In genomic region chr10:118754556-118755423, GRCh38 we compare ENCODE assay signal across 8 cellular contexts. TPM values are rescaled to one million over a fixed set of nuclear protein-coding genes. Genes with fewer than 3 reads are reported as not detected.
DNase-seq lines count a peak whose midpoint lies in the region; ATAC-seq and TF ChIP-seq lines count a peak whose summit lies in the region.

TSS of gene CACUL1 (minus strand) at chr10:118754970. CDS start at chr10:118754762, 208 bp downstream.

- CTCF ChIA-PET in AG04450 (lab: Charles Lee): interaction anchor here (0.5 to 2.7 kb wide), 6 partner anchors 20 to 186 kb away, joined by 3 to 17 read pairs (median 6); no protein-coding TSS in a partner anchor
- CTCF ChIA-PET in WTC11 (lab: Charles Lee): interaction anchor here (0.6 to 1.8 kb wide), 7 partner anchors 34 to 1961 kb away, joined by 3 to 19 read pairs (median 3); no protein-coding TSS in a partner anchor

- peak within 1 kb of the TSS; percentile 95 for H3K4me3 ChIP-seq in AG04450 (ENCODE audit: low read depth, low read length)

- ATAC-seq in GM18909 (IDR thresholded peaks at IDR 0.05; ENCODE audit: poor library complexity, unreplicated experiment) (peak; percentile 97), HG03175 (IDR thresholded peaks at IDR 0.05; ENCODE audit: unreplicated experiment) (peak; percentile 92), WTC11 (peak; percentile 98)

- peak within 1 kb of the TSS; percentile 93 for H3K4me3 Mint-ChIP-seq in WTC11
- peak within 1 kb of the TSS; percentile 92 to 93 (median 93) for H3K4me3 Mint-ChIP-seq in immature natural killer cell

- H3K27me3 ChIP-seq in AG04450 (ENCODE audit: control insufficient read depth, insufficient read depth, low read length): no peaks in the 10 kb centered on the region

- peak; percentile 100 for DNase-seq in AG04450 (ENCODE audit: low read depth, low spot score)
- DNase-seq in NCI-H226: peak; percentile 91
- DNase-seq in WTC11 (ENCODE audit: low spot score): peak; percentile 100
- peak; percentile 84 to 100 (median 100) for DNase-seq in caudate nucleus (lab: John Stamatoyannopoulos, UW)
- DNase-seq in immature natural killer cell: peak; percentile 100
- peak; percentile 100 for DNase-seq in smooth muscle cell of the brain vasculature (ENCODE audit: low read depth, low spot score)

- peak within 1 kb of the TSS; percentile 81 for H3K27ac ChIP-seq in AG04450 (ENCODE audit: low read depth, low read length)
- peak within 1 kb of the TSS; percentile 79 for H3K27ac ChIP-seq in caudate nucleus (ENCODE audit: low read depth, low read length)

- no peaks in the 10 kb centered on the region; the same call in 1 of the 2 replicates for H3K9me3 ChIP-seq in AG04450 (ENCODE audit: control insufficient read depth, insufficient read depth, low read length)

- H3K27me3 Mint-ChIP-seq in WTC11 (ENCODE audit: low read depth) (peaks cover 17% of the 10 kb centered on the region), immature natural killer cell (ENCODE audit: low read depth in 3 of 3) (peaks cover 11 to 25% (median 19%) of the 10 kb centered on the region in 3 donors)

- POLR2A ChIA-PET in AG04450 (lab: Yijun Ruan, JAX) (interaction anchor here (0.5 to 1.3 kb wide), 10 partner anchors 12 to 317 kb away, joined by 3 to 11 read pairs (median 3); partner anchors contain the start of gene NANOS1), WTC11 (lab: Charles Lee) (interaction anchor here (0.5 to 1.4 kb wide), 11 partner anchors 9 to 275 kb away, joined by 3 to 6 read pairs (median 3); partner anchors contain the start of gene NANOS1)

- H3K36me3 Mint-ChIP-seq in WTC11 (no peaks in the 10 kb centered on the region; the same call in 1 of the 2 replicates), immature natural killer cell (no peaks in the 10 kb centered on the region)

- H3K9me3 Mint-ChIP-seq in WTC11 (peaks cover 8% of the 10 kb centered on the region), immature natural killer cell (peaks cover 0 to 1% (median 0%) of the 10 kb centered on the region in 6 donors)

- no peak for TF ChIP-seq CTCF in AG04450 (IDR thresholded peaks at IDR 0.05; ENCODE audit: low read depth, low read length)
- TF ChIP-seq CTCF in WTC11 (IDR thresholded peaks at IDR 0.05): no peak

- H3K27ac Mint-ChIP-seq in WTC11: peak within 1 kb of the TSS; percentile 97
- peak within 1 kb of the TSS; percentile 88 to 94 (median 91) for H3K27ac Mint-ChIP-seq in immature natural killer cell

- peaks cover 20% of the 10 kb centered on the region for H3K4me1 Mint-ChIP-seq in WTC11
- H3K4me1 Mint-ChIP-seq in immature natural killer cell: peaks cover 37 to 50% of the 10 kb centered on the region in 2 donors

TF ChIP-seq in WTC11, 78 proteins besides CTCF, POLR2A, EP300 and RAD21 (continues in another document):
- TF ChIP-seq FOXJ3 (CRISPR knock-in tag; IDR thresholded peaks at IDR 0.05; ENCODE audit: borderline replicate concordance) (no peak), NFE2L1 (CRISPR knock-in tag; IDR thresholded peaks at IDR 0.05) (0 out of 2 replicates have a peak, but pooled peaks have one; percentile 17), USF1 (CRISPR knock-in tag; IDR thresholded peaks at IDR 0.05) (peak; percentile 100), ZBTB43 (CRISPR knock-in tag; IDR thresholded peaks at IDR 0.05) (no peak), ZNF232 (CRISPR knock-in tag; IDR thresholded peaks at IDR 0.05) (0 out of 2 replicates have a peak, but pooled peaks have one; percentile 19), USF2 (CRISPR knock-in tag; IDR thresholded peaks at IDR 0.05) (peak; percentile 99), NR3C1 (CRISPR knock-in tag; conservative IDR thresholded peaks at IDR 0.05; ENCODE audit: low read depth) (no peak), SMAD4 (CRISPR knock-in tag; IDR thresholded peaks at IDR 0.05) (no peak), TEAD1 (CRISPR knock-in tag; IDR thresholded peaks at IDR 0.05) (0 out of 2 replicates have a peak, but pooled peaks have one; percentile 57), ZBTB21 (CRISPR knock-in tag; IDR thresholded peaks at IDR 0.05; ENCODE audit: borderline replicate concordance) (peak; percentile 80; the same call in 1 of the 2 replicates), ZNF138 (CRISPR knock-in tag; conservative IDR thresholded peaks at IDR 0.05) (0 out of 2 replicates have a peak, but pooled peaks have one; percentile 53), GABPB1 (CRISPR knock-in tag; IDR thresholded peaks at IDR 0.05) (0 out of 2 replicates have a peak, but pooled peaks have one; percentile 51)
- TF ChIP-seq, protein P1, sequence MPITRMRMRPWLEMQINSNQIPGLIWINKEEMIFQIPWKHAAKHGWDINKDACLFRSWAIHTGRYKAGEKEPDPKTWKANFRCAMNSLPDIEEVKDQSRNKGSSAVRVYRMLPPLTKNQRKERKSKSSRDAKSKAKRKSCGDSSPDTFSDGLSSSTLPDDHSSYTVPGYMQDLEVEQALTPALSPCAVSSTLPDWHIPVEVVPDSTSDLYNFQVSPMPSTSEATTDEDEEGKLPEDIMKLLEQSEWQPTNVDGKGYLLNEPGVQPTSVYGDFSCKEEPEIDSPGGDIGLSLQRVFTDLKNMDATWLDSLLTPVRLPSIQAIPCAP (CRISPR knock-in tag; IDR thresholded peaks at IDR 0.05): no peak
- TF ChIP-seq, protein P2, sequence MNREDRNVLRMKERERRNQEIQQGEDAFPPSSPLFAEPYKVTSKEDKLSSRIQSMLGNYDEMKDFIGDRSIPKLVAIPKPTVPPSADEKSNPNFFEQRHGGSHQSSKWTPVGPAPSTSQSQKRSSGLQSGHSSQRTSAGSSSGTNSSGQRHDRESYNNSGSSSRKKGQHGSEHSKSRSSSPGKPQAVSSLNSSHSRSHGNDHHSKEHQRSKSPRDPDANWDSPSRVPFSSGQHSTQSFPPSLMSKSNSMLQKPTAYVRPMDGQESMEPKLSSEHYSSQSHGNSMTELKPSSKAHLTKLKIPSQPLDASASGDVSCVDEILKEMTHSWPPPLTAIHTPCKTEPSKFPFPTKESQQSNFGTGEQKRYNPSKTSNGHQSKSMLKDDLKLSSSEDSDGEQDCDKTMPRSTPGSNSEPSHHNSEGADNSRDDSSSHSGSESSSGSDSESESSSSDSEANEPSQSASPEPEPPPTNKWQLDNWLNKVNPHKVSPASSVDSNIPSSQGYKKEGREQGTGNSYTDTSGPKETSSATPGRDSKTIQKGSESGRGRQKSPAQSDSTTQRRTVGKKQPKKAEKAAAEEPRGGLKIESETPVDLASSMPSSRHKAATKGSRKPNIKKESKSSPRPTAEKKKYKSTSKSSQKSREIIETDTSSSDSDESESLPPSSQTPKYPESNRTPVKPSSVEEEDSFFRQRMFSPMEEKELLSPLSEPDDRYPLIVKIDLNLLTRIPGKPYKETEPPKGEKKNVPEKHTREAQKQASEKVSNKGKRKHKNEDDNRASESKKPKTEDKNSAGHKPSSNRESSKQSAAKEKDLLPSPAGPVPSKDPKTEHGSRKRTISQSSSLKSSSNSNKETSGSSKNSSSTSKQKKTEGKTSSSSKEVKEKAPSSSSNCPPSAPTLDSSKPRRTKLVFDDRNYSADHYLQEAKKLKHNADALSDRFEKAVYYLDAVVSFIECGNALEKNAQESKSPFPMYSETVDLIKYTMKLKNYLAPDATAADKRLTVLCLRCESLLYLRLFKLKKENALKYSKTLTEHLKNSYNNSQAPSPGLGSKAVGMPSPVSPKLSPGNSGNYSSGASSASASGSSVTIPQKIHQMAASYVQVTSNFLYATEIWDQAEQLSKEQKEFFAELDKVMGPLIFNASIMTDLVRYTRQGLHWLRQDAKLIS (CRISPR knock-in tag; IDR thresholded peaks at IDR 0.05; ENCODE audit: borderline replicate concordance): peak; percentile 63; the same call in 1 of the 2 replicates
- TF ChIP-seq, protein P3, sequence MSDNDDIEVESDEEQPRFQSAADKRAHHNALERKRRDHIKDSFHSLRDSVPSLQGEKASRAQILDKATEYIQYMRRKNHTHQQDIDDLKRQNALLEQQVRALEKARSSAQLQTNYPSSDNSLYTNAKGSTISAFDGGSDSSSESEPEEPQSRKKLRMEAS (CRISPR knock-in tag; IDR thresholded peaks at IDR 0.05): peak; percentile 67
- TF ChIP-seq, protein P4, sequence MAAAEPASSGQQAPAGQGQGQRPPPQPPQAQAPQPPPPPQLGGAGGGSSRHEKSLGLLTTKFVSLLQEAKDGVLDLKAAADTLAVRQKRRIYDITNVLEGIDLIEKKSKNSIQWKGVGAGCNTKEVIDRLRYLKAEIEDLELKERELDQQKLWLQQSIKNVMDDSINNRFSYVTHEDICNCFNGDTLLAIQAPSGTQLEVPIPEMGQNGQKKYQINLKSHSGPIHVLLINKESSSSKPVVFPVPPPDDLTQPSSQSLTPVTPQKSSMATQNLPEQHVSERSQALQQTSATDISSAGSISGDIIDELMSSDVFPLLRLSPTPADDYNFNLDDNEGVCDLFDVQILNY (CRISPR knock-in tag; IDR thresholded peaks at IDR 0.05): peak; percentile 16; the same call in 1 of the 2 replicates

RNA-seq across cellular contexts. Expression of gene CACUL1, which starts in this region (rescaled TPM):
- polyA plus RNA-seq in AG04450 (2011; rRNA removed): 12.4 and 15.3 TPM in 2 replicates
- polyA minus RNA-seq in AG04450 (2011; rRNA and poly(A)+ RNA removed): 23.8 and 32.5 TPM in 2 replicates
- 37.1 to 41.5 TPM (median 38.4 TPM) in 3 replicates for total RNA-seq in WTC11 (2021)
- polyA plus RNA-seq in immature natural killer cell: 10 to 100 TPM; 23.8 to 41.4 (median 25.8) TPM

Comparison
In these comparisons a context has a peak if more than half of its experiments do, and no peak if none do; other contexts are left out.
1. Peak in every context shown above with its lines: DNase-seq, ATAC-seq, H3K4me3 ChIP-seq and H3K27ac ChIP-seq.